Comparison of ENCODE assay signal across 8 cellular contexts in genomic region chr17:30697619-30698460, GRCh38.
A peak's percentile ranks its signal among the peaks of the same experiment; 100 is the strongest.
DNase-seq lines count a peak whose midpoint lies in the region; ATAC-seq and TF ChIP-seq lines count a peak whose summit lies in the region.
"Not testable (repeated sequence)": the region's sequence is repeated elsewhere in the genome, so short reads cannot be mapped to it uniquely, and the experiment has no call there.

No MANE protein-coding gene starts in this region.

- not testable (repeated sequence) for H3K9me3 ChIP-seq in esophagus muscularis mucosa

- peak; percentile 51 for ATAC-seq in GM21447 (IDR thresholded peaks at IDR 0.05; ENCODE audit: unreplicated experiment)

- TF ChIP-seq POLR2A in esophagus muscularis mucosa (IDR thresholded peaks at IDR 0.05; ENCODE audit: low read depth): not testable (repeated sequence)

- not testable (repeated sequence) for TF ChIP-seq EP300 in esophagus muscularis mucosa (IDR thresholded peaks at IDR 0.05)

- TF ChIP-seq CTCF in AG10803 (conservative IDR thresholded peaks at IDR 0.05; ENCODE audit: low read length) (peak; percentile 60), esophagus muscularis mucosa (IDR thresholded peaks at IDR 0.05) (peak; percentile 84 to 97 (median 90))

- H3K27ac ChIP-seq in esophagus muscularis mucosa (replicated peaks in 1 of 4): not testable (repeated sequence)

- H3K27me3 ChIP-seq in esophagus muscularis mucosa: peaks cover 0 to 40% (median 4%) of the 10 kb centered on the region in 4 donors

- H3K4me3 ChIP-seq in AG10803 (ENCODE audit: low read length): peak overlapping the region; percentile 59
- peak overlapping the region; percentile 38 to 56 (median 43) for H3K4me3 ChIP-seq in esophagus muscularis mucosa

- intact Hi-C loops in esophagus muscularis mucosa (cut with DNase I): not testable (repeated sequence)

- peaks cover 5 to 17% (median 15%) of the 10 kb centered on the region in 4 donors for H3K4me1 ChIP-seq in esophagus muscularis mucosa

- H3K36me3 ChIP-seq in esophagus muscularis mucosa: not testable (repeated sequence)

- 11% methylated on average over 20 of the region's 32 CpGs for WGBS in esophagus muscularis mucosa

- DNase-seq in AG10803 (ENCODE audit: low read depth): peak; percentile 48
- DNase-seq in NCI-H1417 treated with DMSO at 0.1 percent for 48 hours (lab: John Stamatoyannopoulos, UW): peak; percentile 9
- peak; percentile 66 for DNase-seq in SK-N-DZ (ENCODE audit: low spot score)
- DNase-seq in activated T-helper 9 cell treated with anti-CD3 and anti-CD28 coated beads, Interleukin-2, amount 50 U/mL, for 16 hours (ENCODE audit: low read depth): peak; percentile 62
- not testable (repeated sequence) for DNase-seq in esophagus muscularis mucosa (ENCODE audit: extremely low spot score)
- DNase-seq in midbrain (lab: John Stamatoyannopoulos, UW): peak; percentile 33
- DNase-seq in stimulated activated CD4-positive, alpha-beta T cell treated with anti-CD3 and anti-CD28 coated beads, TNF-alpha, amount 100 ng/mL, for 4 hours (ENCODE audit: low read depth in 3 of 3): peak; percentile 49 to 63 (median 61)
